Comparison of ENCODE assay signal across 20 cellular contexts in the genomic region with DNA sequence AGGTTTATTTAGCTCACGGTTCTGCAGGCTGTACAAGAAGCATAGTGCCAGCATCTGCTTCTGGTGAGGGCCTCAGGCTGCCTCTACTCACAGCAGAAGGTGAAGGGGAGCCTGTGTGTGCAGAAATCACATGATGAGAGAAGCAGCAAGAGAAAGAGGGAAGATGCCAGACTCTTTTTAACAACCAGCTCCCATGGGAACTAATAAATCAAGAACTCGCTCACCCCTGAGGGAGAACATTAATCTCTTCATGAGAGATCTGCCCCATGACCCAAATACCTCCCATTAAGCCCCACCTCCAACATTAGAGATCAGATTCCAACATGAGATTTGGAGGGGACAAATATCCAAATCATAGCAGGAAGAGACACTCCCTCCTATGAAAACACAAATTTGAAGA.
DNase-seq lines count a peak whose midpoint lies in the region; ATAC-seq and TF ChIP-seq lines count a peak whose summit lies in the region.
"Had no signal": no experiment of that assay in that cellular context is flagged by ENCODE, and none has a peak within 500 bp of the region (broad histone marks: within the 10 kb centered on the region; RNA-seq: fewer than 3 reads in every experiment).

No MANE protein-coding gene starts in this region.

- no peaks in the 10 kb centered on the region for H3K36me3 ChIP-seq in endodermal cell (ENCODE audit: control insufficient read depth, insufficient read depth, low read length)
- H3K36me3 ChIP-seq: BE2C had no signal

- no peak overlapping the region for H3K4me3 ChIP-seq in endodermal cell (ENCODE audit: low read length)
- H3K4me3 ChIP-seq: GM12878 had no signal

- H3K4me3 Mint-ChIP-seq in memory B cell: no peak overlapping the region
- H3K4me3 Mint-ChIP-seq in type B pancreatic cell: peak overlapping the region; percentile 35
- H3K4me3 Mint-ChIP-seq in endodermal cell: no peak overlapping the region
- H3K4me3 Mint-ChIP-seq: CD4-positive, alpha-beta memory T cell had no signal

- H3K9me3 Mint-ChIP-seq in memory B cell: no peaks in the 10 kb centered on the region
- peaks cover 9% of the 10 kb centered on the region for H3K9me3 Mint-ChIP-seq in type B pancreatic cell
- H3K9me3 Mint-ChIP-seq in endodermal cell: peaks cover 4% of the 10 kb centered on the region
- H3K9me3 Mint-ChIP-seq: CD4-positive, alpha-beta memory T cell had no signal

- peaks cover 13% of the 10 kb centered on the region for H3K4me1 ChIP-seq in endodermal cell (ENCODE audit: control insufficient read depth, insufficient read depth, low read length)
- H3K4me1 ChIP-seq: BE2C had no signal

- ATAC-seq in memory B cell (ENCODE audit: low read depth): no peak
- ATAC-seq: GM12878, HCT116 had no signal

- peak; percentile 43 for DNase-seq in NCI-H82 (lab: John Stamatoyannopoulos, UW)
- DNase-seq in NCI-H82 treated with DMSO at 0.1 percent for 48 hours (lab: John Stamatoyannopoulos, UW; ENCODE audit: unreplicated experiment): no peak
- DNase-seq in SK-MEL-5 (ENCODE audit: low read depth, low spot score): peak; percentile 5
- DNase-seq in memory B cell (ENCODE audit: low spot score in 2 of 2): no peak
- DNase-seq in type B pancreatic cell (ENCODE audit: extremely low spot score, unreplicated experiment): no peak
- no peak for DNase-seq in globus pallidus (ENCODE audit: low spot score)
- no peak for DNase-seq in endodermal cell
- no peak for DNase-seq in OCI-M1 (lab: John Stamatoyannopoulos, UW)
- DNase-seq: BE2C; CD4-positive, alpha-beta memory T cell; DMS153; GOT3; NCI-H1105 treated with DMSO at 0.1 percent for 48 hours; NCI-H1694; NCI-H2107; NCI-H446; SIG-M5 had no signal

- no peaks in the 10 kb centered on the region for H3K27me3 ChIP-seq in endodermal cell (ENCODE audit: control insufficient read depth, insufficient read depth, low read length, poor library complexity, severe bottlenecking)
- H3K27me3 ChIP-seq: BE2C had no signal

- H3K27ac ChIP-seq in endodermal cell (ENCODE audit: low read depth, low read length): no peak overlapping the region
- H3K27ac ChIP-seq: RWPE1 had no signal

- H3K9me3 ChIP-seq in endodermal cell (ENCODE audit: control insufficient read depth, low read length): no peaks in the 10 kb centered on the region
- H3K9me3 ChIP-seq: BE2C had no signal

- TF ChIP-seq CTCF in type B pancreatic cell (conservative IDR thresholded peaks at IDR 0.05): no peak
- no peak for TF ChIP-seq CTCF in endodermal cell (conservative IDR thresholded peaks at IDR 0.05)

- H3K27me3 Mint-ChIP-seq in memory B cell: no peaks in the 10 kb centered on the region
- no peaks in the 10 kb centered on the region for H3K27me3 Mint-ChIP-seq in type B pancreatic cell
- H3K27me3 Mint-ChIP-seq in endodermal cell (ENCODE audit: insufficient read depth): no peaks in the 10 kb centered on the region
- H3K27me3 Mint-ChIP-seq: CD4-positive, alpha-beta memory T cell had no signal

- no peak overlapping the region for H3K9ac ChIP-seq in endodermal cell (ENCODE audit: extremely low read depth, low read length, poor library complexity, severe bottlenecking)

- H3K4me1 Mint-ChIP-seq in memory B cell (peaks cover 13% of the 10 kb centered on the region), type B pancreatic cell (ENCODE audit: unreplicated experiment) (peaks cover 42% of the 10 kb centered on the region), endodermal cell (peaks cover 20% of the 10 kb centered on the region)

- 98% methylated on average over 2 of the region's 2 CpGs; no CpG with 5 or more reads in 1 of the 2 experiments for WGBS in endodermal cell (ENCODE audit: insufficient coverage in 1 of 2, insufficient read length in 1 of 2), 2 experiments

- peak overlapping the region; percentile 24 for H3K27ac Mint-ChIP-seq in memory B cell
- peak overlapping the region; percentile 87 for H3K27ac Mint-ChIP-seq in type B pancreatic cell
- no peak overlapping the region for H3K27ac Mint-ChIP-seq in endodermal cell

- peaks cover 18% of the 10 kb centered on the region for H3K36me3 Mint-ChIP-seq in memory B cell
- H3K36me3 Mint-ChIP-seq in type B pancreatic cell: peaks cover 12% of the 10 kb centered on the region
- peaks cover 4% of the 10 kb centered on the region for H3K36me3 Mint-ChIP-seq in endodermal cell (ENCODE audit: low read depth)

- in situ Hi-C loops in SK-MEL-5 (cut with HindIII; ENCODE audit: low pct_unique_long_range_greater_than_20kb, low sequenced_read_pairs): no loop called here

Comparison
In these comparisons a context has a peak if more than half of its experiments do, and no peak if none do; other contexts are left out.
1. DNase-seq: peak in NCI-H82 (single experiment) and SK-MEL-5 (single experiment); none in NCI-H82 treated with DMSO at 0.1 percent for 48 hours (single experiment), memory B cell (0 of 2), type B pancreatic cell (single experiment), globus pallidus (single experiment), endodermal cell (single experiment) and OCI-M1 (single experiment).